In the genomic region with DNA sequence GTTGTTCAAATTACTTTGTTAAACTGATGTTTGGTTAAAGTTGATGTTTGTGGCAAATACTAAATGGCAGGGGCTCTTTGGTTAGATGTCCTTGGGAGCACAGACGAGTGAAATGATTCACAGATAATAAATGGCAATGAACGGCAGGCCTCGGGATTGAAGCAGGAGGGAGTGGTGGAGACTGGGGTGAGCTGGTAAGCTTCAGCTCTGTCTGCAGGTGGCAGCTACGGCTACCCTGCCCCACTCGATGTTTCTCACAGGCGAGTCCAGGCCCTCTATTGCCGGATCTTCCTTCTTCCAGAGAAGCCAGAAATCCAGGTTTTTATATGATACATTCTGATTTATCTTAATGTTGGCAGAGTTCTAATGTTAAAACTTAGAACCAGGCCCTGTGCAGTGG, we compare ENCODE assay signal across 16 cellular contexts.
A peak's percentile ranks its signal among the peaks of the same experiment; 100 is the strongest.
DNase-seq lines count a peak whose midpoint lies in the region; ATAC-seq and TF ChIP-seq lines count a peak whose summit lies in the region.
"Had no signal": no experiment of that assay in that cellular context is flagged by ENCODE, and none has a peak within 500 bp of the region (broad histone marks: within the 10 kb centered on the region; RNA-seq: fewer than 3 reads in every experiment).

No MANE protein-coding gene starts in this region.

- H3K27ac ChIP-seq in breast epithelium (peak overlapping the region; percentile 8 to 68), mammary epithelial cell (ENCODE audit: insufficient read depth, low read depth, low read length) (no peak overlapping the region), vagina (no peak overlapping the region), left lung (no peak overlapping the region)
- H3K27ac ChIP-seq: Peyer's patch had no signal

- WGBS in mammary epithelial cell (ENCODE audit: low coverage, missing lambda C conversion rate): 100% methylated on average over 7 of the region's 7 CpGs

- peaks cover 0 to 10% of the 10 kb centered on the region in 2 donors for H3K4me1 ChIP-seq in breast epithelium
- no peaks in the 10 kb centered on the region for H3K4me1 ChIP-seq in mammary epithelial cell (ENCODE audit: insufficient read depth, low read length)
- H3K4me1 ChIP-seq in vagina: no peaks in the 10 kb centered on the region
- no peaks in the 10 kb centered on the region for H3K4me1 ChIP-seq in left lung
- H3K4me1 ChIP-seq: Peyer's patch had no signal

- peaks cover 43% of the 10 kb centered on the region for H3K4me1 Mint-ChIP-seq in brain
- H3K4me1 Mint-ChIP-seq in neural crest cell: peaks cover 57% of the 10 kb centered on the region

- CTCF ChIA-PET in mammary epithelial cell (lab: Charles Lee; ENCODE audit: low non-redundant PET): no interaction called here

- H3K36me3 Mint-ChIP-seq in brain: peaks cover 51% of the 10 kb centered on the region
- peaks cover 7% of the 10 kb centered on the region for H3K36me3 Mint-ChIP-seq in neural crest cell (ENCODE audit: low read depth)

- no peak overlapping the region for H2AFZ ChIP-seq in mammary epithelial cell (ENCODE audit: low read depth, low read length)

- no peaks in the 10 kb centered on the region for H3K36me3 ChIP-seq in breast epithelium
- H3K36me3 ChIP-seq in mammary epithelial cell (ENCODE audit: insufficient read depth, low read length): no peaks in the 10 kb centered on the region
- H3K36me3 ChIP-seq in vagina: no peaks in the 10 kb centered on the region
- peaks cover 0 to 12% of the 10 kb centered on the region in 2 donors for H3K36me3 ChIP-seq in left lung

- no peaks in the 10 kb centered on the region for H3K79me2 ChIP-seq in mammary epithelial cell (ENCODE audit: insufficient read depth, low read length)

- H3K9me3 Mint-ChIP-seq in brain: peaks cover 0 to 2% (median 0%) of the 10 kb centered on the region in 5 experiments
- no peaks in the 10 kb centered on the region for H3K9me3 Mint-ChIP-seq in neural crest cell
- H3K9me3 Mint-ChIP-seq: H9 had no signal

- in situ Hi-C loops in mammary epithelial cell (cut with MboI; ENCODE audit: low sequenced_read_pairs in 2 of 2): no loop called here

- no peak overlapping the region for H3K4me3 ChIP-seq in breast epithelium
- no peak overlapping the region for H3K4me3 ChIP-seq in mammary epithelial cell (replicated peaks in 1 of 3; ENCODE audit: insufficient read depth in 1 of 3, low read depth in 2 of 3, low read length in 3 of 3)
- no peak overlapping the region for H3K4me3 ChIP-seq in vagina
- no peak overlapping the region for H3K4me3 ChIP-seq in left lung
- H3K4me3 ChIP-seq: MG63, Peyer's patch had no signal

- BruUV-seq in mammary epithelial cell (replicated peaks; lab: Mats Ljungman, UMichigan): no TSS peak

- intact Hi-C loops in breast epithelium (cut with DNase I; ENCODE audit: low total_unique reads): no loop called here
- intact Hi-C loops in mammary epithelial cell (cut with micrococcal nuclease): no loop called here
- intact Hi-C loops in vagina (cut with DNase I): no loop called here
- intact Hi-C loops in left lung (cut with DNase I): no loop called here

- dilution Hi-C loops in mammary epithelial cell (cut with HindIII; ENCODE audit: low sequenced_read_pairs): no loop called here

- H3K27ac Mint-ChIP-seq in brain (peak overlapping the region in 3 of 5 experiments; percentile 3 to 83 (median 5)), neural crest cell (ENCODE audit: unreplicated experiment) (peak overlapping the region; percentile 69)

- no peaks in the 10 kb centered on the region for H4K20me1 ChIP-seq in mammary epithelial cell (ENCODE audit: insufficient read depth, low read length)

- H3K9me3 ChIP-seq in breast epithelium (no peaks in the 10 kb centered on the region), mammary epithelial cell (replicated peaks; ENCODE audit: insufficient read depth, low read length) (no peaks in the 10 kb centered on the region), vagina (no peaks in the 10 kb centered on the region), left lung (no peaks in the 10 kb centered on the region)
- H3K9me3 ChIP-seq: Caco-2, MG63, Peyer's patch had no signal

- no peak for TF ChIP-seq POLR2A in breast epithelium (IDR thresholded peaks at IDR 0.05)
- no peak for TF ChIP-seq POLR2A in vagina (IDR thresholded peaks at IDR 0.05)

- no peaks in the 10 kb centered on the region for H3K27me3 Mint-ChIP-seq in brain
- H3K27me3 Mint-ChIP-seq in neural crest cell (ENCODE audit: low read depth): no peaks in the 10 kb centered on the region

- ATAC-seq in HG02884 (IDR thresholded peaks at IDR 0.05; ENCODE audit: unreplicated experiment): no peak
- no peak for ATAC-seq in left lung

- H3K9ac ChIP-seq in mammary epithelial cell (ENCODE audit: insufficient read depth, low read length): no peak overlapping the region

- TF ChIP-seq CTCF in breast epithelium (IDR thresholded peaks at IDR 0.05) (no peak), mammary epithelial cell (conservative IDR thresholded peaks at IDR 0.05 in 1 of 2, IDR thresholded peaks at IDR 0.05 in 1 of 2; ENCODE audit: extremely low read depth in 1 of 2, insufficient read depth in 1 of 2, low read depth in 1 of 2, low read length in 2 of 2) (no peak), brain (conservative IDR thresholded peaks at IDR 0.05) (no peak), neural crest cell (conservative IDR thresholded peaks at IDR 0.05) (no peak), vagina (IDR thresholded peaks at IDR 0.05) (no peak), left lung (IDR thresholded peaks at IDR 0.05) (no peak)

- H3K4me2 ChIP-seq in mammary epithelial cell (ENCODE audit: insufficient read depth, low read depth, low read length): no peak overlapping the region

- DNase-seq in breast epithelium (ENCODE audit: low spot score in 2 of 2) (no peak), mammary epithelial cell (no peak), neural crest cell (ENCODE audit: low read depth, low spot score) (no peak), vagina (ENCODE audit: extremely low spot score in 2 of 2) (peak; percentile 32 to 52), GF-D8 (lab: John Stamatoyannopoulos, UW) (no peak), left lung (no peak)
- DNase-seq: Caco-2, H9, MG63, NCI-H1092 treated with DMSO at 0.1 percent for 48 hours, NCI-H1694, NCI-H774, Peyer's patch had no signal

- H3K4me3 Mint-ChIP-seq in brain (no peak overlapping the region), neural crest cell (no peak overlapping the region)
- H3K4me3 Mint-ChIP-seq: CD14-positive monocyte, H9 had no signal

- H3K27me3 ChIP-seq in breast epithelium (no peaks in the 10 kb centered on the region), mammary epithelial cell (ENCODE audit: insufficient read depth, low read length) (no peaks in the 10 kb centered on the region), vagina (no peaks in the 10 kb centered on the region), left lung (no peaks in the 10 kb centered on the region)
- H3K27me3 ChIP-seq: MG63, Peyer's patch had no signal

Comparison
In these comparisons a context has a peak if more than half of its experiments do, and no peak if none do; other contexts are left out.
1. H3K27ac ChIP-seq: peak in breast epithelium (2 of 2); none in mammary epithelial cell (single experiment), vagina (single experiment) and left lung (0 of 2).
2. DNase-seq: peak in vagina (2 of 2); none in breast epithelium (0 of 2), mammary epithelial cell (single experiment), neural crest cell (single experiment), GF-D8 (single experiment) and left lung (0 of 2).